Comparison of ENCODE assay signal across 15 cellular contexts in the genomic region with DNA sequence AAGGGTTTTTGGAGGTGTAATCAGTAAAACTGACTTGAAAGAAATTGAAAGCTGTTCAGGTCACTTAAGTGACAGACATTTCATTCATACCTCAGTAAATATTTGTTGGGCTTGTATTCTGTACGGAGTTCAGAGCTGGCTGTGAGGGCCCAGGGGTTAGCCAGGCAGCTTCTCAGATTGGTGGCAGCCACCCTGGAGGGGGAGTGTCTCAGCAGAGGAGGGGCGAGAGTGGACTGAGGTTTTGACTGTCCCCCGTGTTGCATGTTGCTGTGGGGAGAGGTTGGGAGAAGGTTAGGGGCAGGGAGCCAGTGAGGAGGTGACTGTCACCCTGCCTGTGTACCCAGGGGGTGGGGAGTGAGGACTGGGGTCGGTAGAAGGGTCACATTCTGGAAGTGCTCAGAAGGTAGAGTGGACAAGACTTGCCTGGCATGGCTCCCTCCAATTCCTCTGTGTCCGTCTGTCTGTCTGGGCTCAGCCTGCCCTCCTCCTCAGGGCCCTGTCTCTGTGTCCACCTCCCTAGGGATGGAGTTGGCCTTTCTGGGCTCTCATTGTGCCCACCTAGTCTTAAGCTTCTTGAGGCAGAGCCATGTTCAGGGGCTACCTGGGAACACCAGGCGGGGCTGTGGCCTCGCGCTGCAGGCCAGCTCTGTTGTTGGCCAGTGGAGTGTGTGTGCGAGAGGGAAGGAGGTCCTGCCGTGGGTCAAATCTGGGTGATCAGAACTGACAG. TPM values are rescaled to one million over a fixed set of nuclear protein-coding genes. Genes with fewer than 3 reads are reported as not detected.
DNase-seq lines count a peak whose midpoint lies in the region; ATAC-seq, FAIRE-seq and TF ChIP-seq lines count a peak whose summit lies in the region.
"Had no signal": no experiment of that assay in that cellular context is flagged by ENCODE, and none has a peak within 500 bp of the region (broad histone marks: within the 10 kb centered on the region; RNA-seq: fewer than 3 reads in every experiment).

No MANE protein-coding gene starts in this region.

- 0 out of 2 replicates have a peak, but pooled peaks cover 4% of the 10 kb centered on the region for H3K9me3 Mint-ChIP-seq in WTC11

- no peak for TF ChIP-seq CTCF in WTC11 (IDR thresholded peaks at IDR 0.05)
- no peak for TF ChIP-seq CTCF in right atrium auricular region (IDR thresholded peaks at IDR 0.05)
- no peak for TF ChIP-seq CTCF in kidney (IDR thresholded peaks at IDR 0.05; ENCODE audit: borderline replicate concordance, extremely low read depth, insufficient read depth)

- no peak overlapping the region for H3K9ac ChIP-seq in kidney (ENCODE audit: low read length in 2 of 2)

- no peaks in the 10 kb centered on the region for H3K27me3 ChIP-seq in right atrium auricular region
- no peaks in the 10 kb centered on the region for H3K27me3 ChIP-seq in MG63
- H3K27me3 ChIP-seq: ovary had no signal

- intact Hi-C loops in posterior vena cava (cut with DNase I): no loop called here
- intact Hi-C loops in kidney (cut with DNase I): no loop called here

- H3K9me3 ChIP-seq in right atrium auricular region: no peaks in the 10 kb centered on the region
- H3K9me3 ChIP-seq in kidney (ENCODE audit: control insufficient read depth in 1 of 2, low read length in 2 of 2): no peaks in the 10 kb centered on the region
- peaks cover 4% of the 10 kb centered on the region; the same call in 1 of the 2 replicates for H3K9me3 ChIP-seq in MG63
- H3K9me3 ChIP-seq: ovary had no signal

- FAIRE-seq in kidney (lab: Jason Lieb, UNC): no peak

- no peak overlapping the region for H3K4me3 Mint-ChIP-seq in WTC11
- H3K4me3 Mint-ChIP-seq: activated naive CD8-positive, alpha-beta T cell treated with anti-CD3 and anti-CD28 coated beads, Interleukin-2, amount 50 U/mL, for 24 hours; T-helper 1 cell treated with Interleukin-12 subunit alpha and Interleukin-12 subunit beta and Interleukin-4 antibody, amounts not matched to agents 30 μg/mL and 1 μg/mL, for 36 hours had no signal

- no peaks in the 10 kb centered on the region for H3K36me3 ChIP-seq in right atrium auricular region
- H3K36me3 ChIP-seq in kidney (ENCODE audit: control insufficient read depth in 1 of 2, insufficient read depth in 2 of 2, low read length in 2 of 2): no peaks in the 10 kb centered on the region
- no peaks in the 10 kb centered on the region for H3K36me3 ChIP-seq in MG63
- H3K36me3 ChIP-seq: ovary had no signal

- CTCF ChIA-PET in WTC11 (lab: Charles Lee): interaction anchor here (0.9 to 4.4 kb wide), 3 partner anchors 9 to 15 kb away, joined by 3 to 29 read pairs (median 9); no protein-coding TSS in a partner anchor

- H3K4me3 ChIP-seq in right atrium auricular region: no peak overlapping the region
- H3K4me3 ChIP-seq in kidney (ENCODE audit: low read length in 2 of 2): no peak overlapping the region
- H3K4me3 ChIP-seq in MG63: no peak overlapping the region
- H3K4me3 ChIP-seq: ovary, PC-9 had no signal

- H3K4me1 Mint-ChIP-seq in WTC11: peaks cover 31% of the 10 kb centered on the region

- ATAC-seq in WTC11: no peak
- ATAC-seq: activated naive CD8-positive, alpha-beta T cell treated with anti-CD3 and anti-CD28 coated beads, Interleukin-2, amount 50 U/mL, for 24 hours had no signal

- POLR2A ChIA-PET in WTC11 (lab: Charles Lee): interaction anchor here (0.6 kb wide), 1 partner anchor 280 kb away, joined by 11 read pairs; no protein-coding TSS in a partner anchor

- H3K27me3 Mint-ChIP-seq in WTC11 (ENCODE audit: low read depth): peaks cover 7% of the 10 kb centered on the region
- H3K27me3 Mint-ChIP-seq: activated naive CD8-positive, alpha-beta T cell treated with anti-CD3 and anti-CD28 coated beads, Interleukin-2, amount 50 U/mL, for 24 hours had no signal

- peak overlapping the region; percentile 4; the same call in 1 of the 2 replicates for H3K27ac Mint-ChIP-seq in WTC11
- H3K27ac Mint-ChIP-seq: activated naive CD8-positive, alpha-beta T cell treated with anti-CD3 and anti-CD28 coated beads, Interleukin-2, amount 50 U/mL, for 24 hours; T-helper 1 cell treated with Interleukin-12 subunit alpha and Interleukin-12 subunit beta and Interleukin-4 antibody, amounts not matched to agents 30 μg/mL and 1 μg/mL, for 36 hours had no signal

- DNase-seq in COLO668 (lab: John Stamatoyannopoulos, UW; ENCODE audit: unreplicated experiment): peak; percentile 18
- no peak for DNase-seq in WTC11 (ENCODE audit: low spot score)
- peak; percentile 59 for DNase-seq in right atrium auricular region (ENCODE audit: low spot score)
- DNase-seq in posterior vena cava (ENCODE audit: low spot score): peak; percentile 40
- no peak for DNase-seq in HUDEP-2 (lab: John Stamatoyannopoulos, UW; ENCODE audit: unreplicated experiment in 76 of 76)
- no peak for DNase-seq in kidney
- DNase-seq in middle frontal gyrus (ENCODE audit: extremely low spot score, low spot score): no peak
- DNase-seq in MG63: no peak
- DNase-seq: activated naive CD8-positive, alpha-beta T cell treated with anti-CD3 and anti-CD28 coated beads, Interleukin-2, amount 50 U/mL, for 24 hours; foreskin fibroblast; PC-9; stimulated activated CD4-positive, alpha-beta T cell treated with anti-CD3 and anti-CD28 coated beads, Interleukin-1b, Interleukin-23, amount 100 ng/mL, for 48 hours had no signal

- H3K4me1 ChIP-seq in right atrium auricular region (peaks cover 0 to 59% of the 10 kb centered on the region in 2 donors), kidney (ENCODE audit: control insufficient read depth in 1 of 2, insufficient read depth in 1 of 2, low read depth in 1 of 2, low read length in 2 of 2) (peaks cover 0 to 24% of the 10 kb centered on the region in 2 donors)

- H3K36me3 Mint-ChIP-seq in WTC11: no peaks in the 10 kb centered on the region; the same call in 1 of the 2 replicates

- H3K27ac ChIP-seq in right atrium auricular region (peak overlapping the region; percentile 89), kidney (ENCODE audit: low read depth in 2 of 2, low read length in 2 of 2) (no peak overlapping the region)
- H3K27ac ChIP-seq: C4-2B, ovary, PC-9 had no signal

TF ChIP-seq in WTC11, 78 proteins besides CTCF, POLR2A, EP300 and RAD21:
- TF ChIP-seq SMAD4 (CRISPR knock-in tag; IDR thresholded peaks at IDR 0.05) (no peak), ESRRA (CRISPR knock-in tag; IDR thresholded peaks at IDR 0.05; ENCODE audit: borderline replicate concordance) (no peak)
- TF ChIP-seq, protein P1, sequence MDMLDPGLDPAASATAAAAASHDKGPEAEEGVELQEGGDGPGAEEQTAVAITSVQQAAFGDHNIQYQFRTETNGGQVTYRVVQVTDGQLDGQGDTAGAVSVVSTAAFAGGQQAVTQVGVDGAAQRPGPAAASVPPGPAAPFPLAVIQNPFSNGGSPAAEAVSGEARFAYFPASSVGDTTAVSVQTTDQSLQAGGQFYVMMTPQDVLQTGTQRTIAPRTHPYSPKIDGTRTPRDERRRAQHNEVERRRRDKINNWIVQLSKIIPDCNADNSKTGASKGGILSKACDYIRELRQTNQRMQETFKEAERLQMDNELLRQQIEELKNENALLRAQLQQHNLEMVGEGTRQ (CRISPR knock-in tag; IDR thresholded peaks at IDR 0.05): no peak
- TF ChIP-seq, protein P2, sequence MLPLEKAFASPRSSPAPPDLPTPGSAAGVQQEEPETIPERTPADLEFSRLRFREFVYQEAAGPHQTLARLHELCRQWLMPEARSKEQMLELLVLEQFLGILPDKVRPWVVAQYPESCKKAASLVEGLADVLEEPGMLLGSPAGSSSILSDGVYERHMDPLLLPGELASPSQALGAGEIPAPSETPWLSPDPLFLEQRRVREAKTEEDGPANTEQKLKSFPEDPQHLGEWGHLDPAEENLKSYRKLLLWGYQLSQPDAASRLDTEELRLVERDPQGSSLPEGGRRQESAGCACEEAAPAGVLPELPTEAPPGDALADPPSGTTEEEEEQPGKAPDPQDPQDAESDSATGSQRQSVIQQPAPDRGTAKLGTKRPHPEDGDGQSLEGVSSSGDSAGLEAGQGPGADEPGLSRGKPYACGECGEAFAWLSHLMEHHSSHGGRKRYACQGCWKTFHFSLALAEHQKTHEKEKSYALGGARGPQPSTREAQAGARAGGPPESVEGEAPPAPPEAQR (CRISPR knock-in tag; IDR thresholded peaks at IDR 0.05): no peak
TF ChIP-seq in WTC11: peak in this region for 0.

RNA-seq across cellular contexts. Expression of a gene that starts 4.4 kb away (rescaled TPM):
- total RNA-seq in WTC11 (2021): 9.8 to 11.6 TPM (median 10.6 TPM) in 3 replicates
- 10 to 100 TPM; 24.7 to 29.3 TPM for total RNA-seq in right atrium auricular region
- total RNA-seq in posterior vena cava: 10 to 100 TPM; 26.1 to 27.9 TPM
- 30.7 TPM for total RNA-seq in kidney
- 10.2 TPM for polyA plus RNA-seq in kidney (ENCODE audit: insufficient read depth, low read depth, low replicate concordance)
- 6.6 and 7.0 TPM in 2 replicates for total RNA-seq in MG63 (2014; rRNA removed; shearing (Covaris generic); ENCODE audit: low replicate concordance)

Comparison
In these comparisons a context has a peak if more than half of its experiments do, and no peak if none do; other contexts are left out.
1. DNase-seq: peak in COLO668 (single experiment), right atrium auricular region (single experiment) and posterior vena cava (single experiment); none in WTC11 (single experiment), HUDEP-2 (0 of 76), kidney (single experiment), middle frontal gyrus (single experiment) and MG63 (single experiment).
2. H3K27ac ChIP-seq: peak in right atrium auricular region (2 of 2); none in kidney (0 of 2).